In genomic region chr1:58013237-58013636, GRCh38 we compare ENCODE assay signal across 20 cellular contexts.
DNase-seq lines count a peak whose midpoint lies in the region; ATAC-seq, FAIRE-seq and TF ChIP-seq lines count a peak whose summit lies in the region.
"Had no signal": no experiment of that assay in that cellular context is flagged by ENCODE, and none has a peak within 500 bp of the region (broad histone marks: within the 10 kb centered on the region; RNA-seq: fewer than 3 reads in every experiment).

No MANE protein-coding gene starts in this region.

- no peak overlapping the region for H3K27ac Mint-ChIP-seq in Calu3 (ENCODE audit: unreplicated experiment)
- no peak overlapping the region for H3K27ac Mint-ChIP-seq in GM23338
- H3K27ac Mint-ChIP-seq in activated CD4-positive, alpha-beta T cell treated with anti-CD3 and anti-CD28 coated beads, Interleukin-2, amount 10 ng/mL, durations not matched to agents 7 days and 5 days = no peak overlapping the region
- H3K27ac Mint-ChIP-seq: T-helper 1 cell treated with Interleukin-12 subunit alpha and Interleukin-12 subunit beta and Interleukin-4 antibody, amounts not matched to agents 30 μg/mL and 1 μg/mL, for 36 hours had no signal

- no TSS peak for BruUV-seq in Calu3 (replicated peaks; lab: Mats Ljungman, UMichigan)

- no peaks in the 10 kb centered on the region for H3K9me3 ChIP-seq in keratinocyte (ENCODE audit: control insufficient read depth, low read depth, low read length)
- H3K9me3 ChIP-seq: ovary had no signal

- H3K36me3 Mint-ChIP-seq in Calu3 (ENCODE audit: insufficient read depth, unreplicated experiment) = no peaks in the 10 kb centered on the region
- no peaks in the 10 kb centered on the region for H3K36me3 Mint-ChIP-seq in GM23338 (ENCODE audit: low read depth)
- no peaks in the 10 kb centered on the region for H3K36me3 Mint-ChIP-seq in activated CD4-positive, alpha-beta T cell treated with anti-CD3 and anti-CD28 coated beads, Interleukin-2, amount 10 ng/mL, durations not matched to agents 7 days and 5 days (ENCODE audit: low read depth)

- FAIRE-seq in keratinocyte (lab: Jason Lieb, UNC) = no peak

- H3K4me3 ChIP-seq in GM23338 (no peak overlapping the region), keratinocyte (ENCODE audit: control insufficient read depth in 2 of 3, extremely low read depth in 1 of 3, insufficient read depth in 2 of 3, low read depth in 1 of 3, low read length in 3 of 3) (no peak overlapping the region)
- H3K4me3 ChIP-seq: ovary, smooth muscle cell had no signal

- no peaks in the 10 kb centered on the region for H3F3A ChIP-seq in GM23338 (replicated peaks; ENCODE audit: low read depth)

- H3K36me3 ChIP-seq in GM23338 (ENCODE audit: insufficient read depth) = no peaks in the 10 kb centered on the region
- H3K36me3 ChIP-seq in keratinocyte (ENCODE audit: control insufficient read depth in 2 of 2, extremely low read depth in 1 of 2, insufficient read depth in 2 of 2, low read length in 2 of 2) = no peaks in the 10 kb centered on the region
- H3K36me3 ChIP-seq: ovary had no signal

- H3K4me1 Mint-ChIP-seq in Calu3 (ENCODE audit: low read depth, unreplicated experiment) (no peaks in the 10 kb centered on the region), GM23338 (peaks cover 13% of the 10 kb centered on the region)
- H3K4me1 Mint-ChIP-seq in activated CD4-positive, alpha-beta T cell treated with anti-CD3 and anti-CD28 coated beads, Interleukin-2, amount 10 ng/mL, durations not matched to agents 7 days and 5 days = no peaks in the 10 kb centered on the region

- in situ Hi-C loops in SK-MEL-5 (cut with HindIII; ENCODE audit: low pct_unique_long_range_greater_than_20kb, low sequenced_read_pairs) = no loop called here

- H4K20me1 ChIP-seq in GM23338 (replicated peaks; ENCODE audit: insufficient read depth) (no peaks in the 10 kb centered on the region), keratinocyte (ENCODE audit: control insufficient read depth, extremely low read depth, insufficient read depth, low read length) (no peaks in the 10 kb centered on the region)

- H3K9me1 ChIP-seq in keratinocyte (ENCODE audit: control insufficient read depth, extremely low read depth, insufficient read depth, low read length) = no peaks in the 10 kb centered on the region

- no peak overlapping the region for H3K9ac ChIP-seq in keratinocyte (ENCODE audit: control insufficient read depth, extremely low read depth, insufficient read depth, low read length)

- POLR2A ChIA-PET in activated CD4-positive, alpha-beta T cell treated with anti-CD3 and anti-CD28 coated beads, Interleukin-2, amount 10 ng/mL, durations not matched to agents 7 days and 5 days (lab: Charles Lee) = no interaction called here

- H3K4me1 ChIP-seq in GM23338 (ENCODE audit: insufficient read depth) = peaks cover 15% of the 10 kb centered on the region; the same call in 1 of the 2 replicates
- H3K4me1 ChIP-seq in keratinocyte (ENCODE audit: control insufficient read depth, extremely low read depth, insufficient read depth, low read length) = no peaks in the 10 kb centered on the region

- no peaks in the 10 kb centered on the region for H3K9me3 Mint-ChIP-seq in Calu3 (ENCODE audit: low read depth, unreplicated experiment)
- no peaks in the 10 kb centered on the region; the same call in 2 of the 3 replicates for H3K9me3 Mint-ChIP-seq in GM23338
- H3K9me3 Mint-ChIP-seq in activated CD4-positive, alpha-beta T cell treated with anti-CD3 and anti-CD28 coated beads, Interleukin-2, amount 10 ng/mL, durations not matched to agents 7 days and 5 days = no peaks in the 10 kb centered on the region
- H3K9me3 Mint-ChIP-seq: T-helper 1 cell treated with Interleukin-12 subunit alpha and Interleukin-12 subunit beta and Interleukin-4 antibody, amounts not matched to agents 30 μg/mL and 1 μg/mL, for 36 hours had no signal

- TF ChIP-seq CTCF in Calu3 (IDR thresholded peaks at IDR 0.05; ENCODE audit: unreplicated experiment) (peak; percentile 49), GM23338 (conservative IDR thresholded peaks at IDR 0.05; ENCODE audit: low read depth in 2 of 2) (peak; percentile 37 to 68), keratinocyte (optimal IDR thresholded peaks at IDR 0.05 in 1 of 3, IDR thresholded peaks at IDR 0.05 in 1 of 3, conservative IDR thresholded peaks at IDR 0.05 in 1 of 3; ENCODE audit: extremely low read depth in 1 of 3, insufficient read depth in 2 of 3, low read length in 3 of 3) (peak; percentile 29 to 50 (median 48))

- H3K27ac ChIP-seq in GM23338 (ENCODE audit: low read depth) = no peak overlapping the region
- no peak overlapping the region for H3K27ac ChIP-seq in keratinocyte (ENCODE audit: control insufficient read depth, insufficient read depth, low read length)
- H3K27ac ChIP-seq: ovary, RWPE1 had no signal

- 0 out of 3 replicates have a peak, but pooled peaks have one; percentile 23 for ATAC-seq in GM23338

- DNase-seq in Calu3 (peak; percentile 49), GM23338 (ENCODE audit: low spot score) (peak; percentile 57), SK-MEL-5 (ENCODE audit: low read depth, low spot score) (peak; percentile 38), keratinocyte (ENCODE audit: low read depth, low spot score) (no peak), NCI-H446 treated with DMSO at 0.1 percent for 48 hours (lab: John Stamatoyannopoulos, UW) (no peak), RPMI8226 (no peak), midbrain (lab: John Stamatoyannopoulos, UW) (no peak)
- no peak for DNase-seq in activated CD4-positive, alpha-beta T cell treated with anti-CD3 and anti-CD28 coated beads, Interleukin-2, amount 10 ng/mL, durations not matched to agents 7 days and 5 days
- DNase-seq: activated CD4-positive, alpha-beta T cell treated with anti-CD3 and anti-CD28 coated beads, Interleukin-2, amount 50 U/mL, for 48 hours; amniotic stem cell; DMS79; head of caudate nucleus; IMR-90; NCI-H1436 treated with DMSO at 0.1 percent for 48 hours; NCI-H510A treated with DMSO at 0.1 percent for 48 hours; ovary; stimulated activated naive CD4-positive, alpha-beta T cell treated with Interleukin-2 at 50 U/mL for 16 hours had no signal

- H3K4me3 Mint-ChIP-seq in Calu3 (ENCODE audit: low read depth, unreplicated experiment) (no peak overlapping the region), GM23338 (no peak overlapping the region)
- no peak overlapping the region for H3K4me3 Mint-ChIP-seq in activated CD4-positive, alpha-beta T cell treated with anti-CD3 and anti-CD28 coated beads, Interleukin-2, amount 10 ng/mL, durations not matched to agents 7 days and 5 days
- H3K4me3 Mint-ChIP-seq: T-helper 1 cell treated with Interleukin-12 subunit alpha and Interleukin-12 subunit beta and Interleukin-4 antibody, amounts not matched to agents 30 μg/mL and 1 μg/mL, for 36 hours had no signal

- H3K27me3 Mint-ChIP-seq in Calu3 (ENCODE audit: unreplicated experiment) (no peaks in the 10 kb centered on the region), GM23338 (ENCODE audit: insufficient read depth, low read depth, poor library complexity) (peaks cover 3% of the 10 kb centered on the region)
- H3K27me3 Mint-ChIP-seq in activated CD4-positive, alpha-beta T cell treated with anti-CD3 and anti-CD28 coated beads, Interleukin-2, amount 10 ng/mL, durations not matched to agents 7 days and 5 days = no peaks in the 10 kb centered on the region

- H3K9me2 ChIP-seq in GM23338 (ENCODE audit: insufficient read depth) = 0 out of 2 replicates have a peak, but pooled peaks cover 4% of the 10 kb centered on the region

- no peak overlapping the region for H3K4me2 ChIP-seq in GM23338
- H3K4me2 ChIP-seq in keratinocyte (ENCODE audit: control insufficient read depth, extremely low read depth, insufficient read depth, low read depth, low read length) = no peak overlapping the region
- H3K4me2 ChIP-seq: smooth muscle cell had no signal

- H2AFZ ChIP-seq in GM23338 (no peak overlapping the region), keratinocyte (ENCODE audit: control insufficient read depth, low read length) (no peak overlapping the region)

- intact Hi-C loops in Calu3 (cut with micrococcal nuclease; ENCODE audit: unreplicated experiment) = loop anchor here (1.0 kb wide), 1 partner anchor 150 kb away; no protein-coding TSS in a partner anchor

- dilution Hi-C loops in keratinocyte (cut with MboI; ENCODE audit: extremely low pct_ligation_motif_present, low sequenced_read_pairs) = no loop called here

- CTCF ChIA-PET in Calu3 (lab: Charles Lee) = interaction anchor here (0.6 kb wide), 1 partner anchor 1291 kb away, joined by 4 read pairs; no protein-coding TSS in a partner anchor
- CTCF ChIA-PET in activated CD4-positive, alpha-beta T cell treated with anti-CD3 and anti-CD28 coated beads, Interleukin-2, amount 10 ng/mL, durations not matched to agents 7 days and 5 days (lab: Charles Lee) = no interaction called here

- H3K79me2 ChIP-seq in GM23338 (replicated peaks; ENCODE audit: insufficient read depth) (no peaks in the 10 kb centered on the region), keratinocyte (ENCODE audit: control insufficient read depth, insufficient read depth, low read length) (no peaks in the 10 kb centered on the region)

- no peaks in the 10 kb centered on the region for H3K27me3 ChIP-seq in GM23338 (ENCODE audit: insufficient read depth)
- H3K27me3 ChIP-seq in keratinocyte (ENCODE audit: control insufficient read depth, extremely low read depth, insufficient read depth, low read length) = no peaks in the 10 kb centered on the region
- H3K27me3 ChIP-seq: ovary had no signal

TF ChIP-seq in GM23338, 12 proteins besides CTCF, POLR2A, EP300 and RAD21 (continues in another document):
- TF ChIP-seq JUNB (IDR thresholded peaks at IDR 0.05; ENCODE audit: unreplicated experiment) (no peak), ZNF114 (CRISPR knock-in tag; IDR thresholded peaks at IDR 0.05) (no peak), POLR2AphosphoS5 (IDR thresholded peaks at IDR 0.05; ENCODE audit: low read depth) (no peak), NANOG (IDR thresholded peaks at IDR 0.05; ENCODE audit: borderline replicate concordance) (no peak), EZH2phosphoT487 (IDR thresholded peaks at IDR 0.05; ENCODE audit: unreplicated experiment) (no peak), ETS1 (IDR thresholded peaks at IDR 0.05) (no peak), STAT1 (IDR thresholded peaks at IDR 0.05; ENCODE audit: unreplicated experiment) (no peak)

Comparison
In these comparisons a context has a peak if more than half of its experiments do, and no peak if none do; other contexts are left out.
1. DNase-seq: peak in Calu3 (single experiment), GM23338 (single experiment) and SK-MEL-5 (single experiment); none in keratinocyte (single experiment), NCI-H446 treated with DMSO at 0.1 percent for 48 hours (single experiment), RPMI8226 (single experiment), midbrain (single experiment) and activated CD4-positive, alpha-beta T cell treated with anti-CD3 and anti-CD28 coated beads, Interleukin-2, amount 10 ng/mL, durations not matched to agents 7 days and 5 days (single experiment).
2. Peak in every context shown above with its lines, with median percentiles within 50 percentile points of each other: CTCF ChIP-seq.